ENCODE assay signal across 3 cellular contexts in genomic region chr1:35812754-35813153, GRCh38. TPM values are rescaled to one million over a fixed set of nuclear protein-coding genes. Genes with fewer than 3 reads are reported as not detected.
"Had no signal": no experiment of that assay in that cellular context is flagged by ENCODE, and none has a peak within 500 bp of the region (broad histone marks: within the 10 kb centered on the region; RNA-seq: fewer than 3 reads in every experiment).

No MANE protein-coding gene starts in this region.

RNA-seq across cellular contexts. Expression of gene CLSPN, which starts 43.0 kb away (rescaled TPM):
- total RNA-seq: ascending aorta, body of pancreas had no signal
- polyA plus RNA-seq: aorta had no signal
